27 cellular contexts compared by ENCODE assay signal in genomic region chr5:138647794-138648193, GRCh38.
"Had no signal": no experiment of that assay in that cellular context is flagged by ENCODE, and none has a peak within 500 bp of the region (broad histone marks: within the 10 kb centered on the region; RNA-seq: fewer than 3 reads in every experiment).

No MANE protein-coding gene starts in this region.

- H3K4me1 Mint-ChIP-seq: activated CD4-positive, alpha-beta memory T cell treated with anti-CD3 and anti-CD28 coated beads, Interleukin-2, amount 10 ng/mL, durations not matched to agents 7 days and 5 days; activated naive CD4-positive, alpha-beta T cell treated with anti-CD3 and anti-CD28 coated beads, Interleukin-2, amount 10 ng/mL, durations not matched to agents 7 days and 5 days; activated naive CD8-positive, alpha-beta T cell treated with anti-CD3 and anti-CD28 coated beads, Interleukin-2, amount 10 ng/mL, durations not matched to agents 7 days and 5 days; activated T-helper 17 cell treated with anti-CD3 and anti-CD28 coated beads, Interleukin-2, amount 50 U/mL, for 72 hours had no signal

- H3K9me3 Mint-ChIP-seq: activated CD4-positive, alpha-beta memory T cell treated with anti-CD3 and anti-CD28 coated beads, Interleukin-2, amount 10 ng/mL, durations not matched to agents 7 days and 5 days; activated naive CD4-positive, alpha-beta T cell treated with anti-CD3 and anti-CD28 coated beads, Interleukin-2, amount 10 ng/mL, durations not matched to agents 7 days and 5 days; activated naive CD8-positive, alpha-beta T cell treated with anti-CD3 and anti-CD28 coated beads, Interleukin-2, amount 10 ng/mL, durations not matched to agents 7 days and 5 days; activated T-helper 17 cell treated with anti-CD3 and anti-CD28 coated beads, Interleukin-2, amount 50 U/mL, for 72 hours; central memory CD8-positive, alpha-beta T cell had no signal

- ATAC-seq: activated T-helper 17 cell treated with anti-CD3 and anti-CD28 coated beads, Interleukin-2, amount 50 U/mL, for 72 hours had no signal

- H3K36me3 Mint-ChIP-seq: activated naive CD4-positive, alpha-beta T cell treated with anti-CD3 and anti-CD28 coated beads, Interleukin-2, amount 10 ng/mL, durations not matched to agents 7 days and 5 days; activated naive CD8-positive, alpha-beta T cell treated with anti-CD3 and anti-CD28 coated beads, Interleukin-2, amount 10 ng/mL, durations not matched to agents 7 days and 5 days had no signal

- H3K4me3 ChIP-seq: Peyer's patch, SJCRH30 had no signal

- H3K4me2 ChIP-seq: KMS-11, SK-N-SH had no signal

- H3K27ac Mint-ChIP-seq: activated CD4-positive, alpha-beta memory T cell treated with anti-CD3 and anti-CD28 coated beads, Interleukin-2, amount 10 ng/mL, durations not matched to agents 7 days and 5 days; activated naive CD4-positive, alpha-beta T cell treated with anti-CD3 and anti-CD28 coated beads, Interleukin-2, amount 10 ng/mL, durations not matched to agents 7 days and 5 days; activated naive CD8-positive, alpha-beta T cell treated with anti-CD3 and anti-CD28 coated beads, Interleukin-2, amount 10 ng/mL, durations not matched to agents 7 days and 5 days; activated T-helper 17 cell treated with anti-CD3 and anti-CD28 coated beads, Interleukin-2, amount 50 U/mL, for 72 hours had no signal

- H3K27ac ChIP-seq: KMS-11, Peyer's patch, RWPE1, SJCRH30, VCaP had no signal

- H3K27me3 ChIP-seq: Peyer's patch, SJCRH30 had no signal

- DNase-seq: activated CD4-positive, alpha-beta memory T cell treated with anti-CD3 and anti-CD28 coated beads, Interleukin-2, amount 10 ng/mL, durations not matched to agents 7 days and 5 days; activated CD4-positive, alpha-beta T cell treated with anti-CD3 and anti-CD28 coated beads, Interleukin-2, amount 50 U/mL, for 1 hour; activated CD4-positive, CD25-positive, alpha-beta regulatory T cell; activated gamma-delta T cell; activated naive CD4-positive, alpha-beta T cell treated with anti-CD3 and anti-CD28 coated beads, Interleukin-2, amount 10 ng/mL, durations not matched to agents 7 days and 5 days; activated naive CD8-positive, alpha-beta T cell treated with anti-CD3 and anti-CD28 coated beads, Interleukin-2, amount 10 ng/mL, durations not matched to agents 7 days and 5 days; activated T-cell treated with anti-CD3 and anti-CD28 coated beads for 4 hours; activated T-cell treated with anti-CD3 and anti-CD28 coated beads, Interleukin-2, amount 50 U/mL, for 48 hours; NCI-H1092; NCI-H1417 treated with DMSO at 0.1 percent for 48 hours; NCI-H1694; NCI-H2029; NCI-H2107; NCI-H2171 treated with DMSO at 0.1 percent for 48 hours; NCI-H345; NCI-H510A; NCI-H526 treated with DMSO at 0.1 percent for 48 hours; Right ventricle myocardium superior; SK-N-SH; T-helper 1 cell had no signal

- H3K9me3 ChIP-seq: Peyer's patch, SJCRH30, SK-N-SH had no signal

- H3K36me3 ChIP-seq: Peyer's patch, SJCRH30 had no signal

- H3K4me3 Mint-ChIP-seq: activated CD4-positive, alpha-beta memory T cell treated with anti-CD3 and anti-CD28 coated beads, Interleukin-2, amount 10 ng/mL, durations not matched to agents 7 days and 5 days; activated naive CD4-positive, alpha-beta T cell treated with anti-CD3 and anti-CD28 coated beads, Interleukin-2, amount 10 ng/mL, durations not matched to agents 7 days and 5 days; activated naive CD8-positive, alpha-beta T cell treated with anti-CD3 and anti-CD28 coated beads, Interleukin-2, amount 10 ng/mL, durations not matched to agents 7 days and 5 days; activated T-helper 17 cell treated with anti-CD3 and anti-CD28 coated beads, Interleukin-2, amount 50 U/mL, for 72 hours; central memory CD8-positive, alpha-beta T cell had no signal

- H3K9ac ChIP-seq: KMS-11, SK-N-SH had no signal
